ENCODE assay signal across 35 cellular contexts in genomic region chr2:34126279-34126678, GRCh38.
DNase-seq lines count a peak whose midpoint lies in the region; ATAC-seq, FAIRE-seq and TF ChIP-seq lines count a peak whose summit lies in the region.
"Had no signal": no experiment of that assay in that cellular context is flagged by ENCODE, and none has a peak within 500 bp of the region (broad histone marks: within the 10 kb centered on the region; RNA-seq: fewer than 3 reads in every experiment).

No MANE protein-coding gene starts in this region.

- H3K4me1 ChIP-seq in HepG2 (ENCODE audit: insufficient read depth, low read length) (no peaks in the 10 kb centered on the region), right lobe of liver (no peaks in the 10 kb centered on the region), IMR-90 (ENCODE audit: control insufficient read depth, insufficient read depth, low read length) (no peaks in the 10 kb centered on the region)
- H3K4me1 ChIP-seq: A549, BE2C, Caco-2 had no signal

- no peak overlapping the region for H3K27ac ChIP-seq in HepG2 (ENCODE audit: extremely low read length, insufficient read depth, low read length)
- no peak overlapping the region for H3K27ac ChIP-seq in right lobe of liver
- no peak overlapping the region for H3K27ac ChIP-seq in IMR-90 (ENCODE audit: insufficient read depth, low read length)
- H3K27ac ChIP-seq: 22Rv1; A549; BLaER1; BLaER1 treated with 17β-estradiol and CSF1 and Interleukin-3, amounts not matched to agents 10 nM and 100 nM; C4-2B had no signal

- intact Hi-C loops in HepG2 (cut with micrococcal nuclease; ENCODE audit: unreplicated experiment): no loop called here
- intact Hi-C loops in right lobe of liver (cut with DNase I): no loop called here
- intact Hi-C loops in IMR-90 (cut with micrococcal nuclease): no loop called here

- no peaks in the 10 kb centered on the region for H3K27me3 ChIP-seq in HepG2 (ENCODE audit: control insufficient read depth in 1 of 2, insufficient read depth in 2 of 2, low read length in 2 of 2)
- H3K27me3 ChIP-seq in right lobe of liver: no peaks in the 10 kb centered on the region
- no peaks in the 10 kb centered on the region for H3K27me3 ChIP-seq in IMR-90 (ENCODE audit: control insufficient read depth, insufficient read depth, low read length)
- no peaks in the 10 kb centered on the region for H3K27me3 ChIP-seq in bronchial epithelial cell (ENCODE audit: control insufficient read depth, insufficient read depth, low read length)
- H3K27me3 ChIP-seq: BE2C; BLaER1; BLaER1 treated with 17β-estradiol and CSF1 and Interleukin-3, amounts not matched to agents 10 nM and 100 nM had no signal

- H3K9ac ChIP-seq in HepG2 (ENCODE audit: insufficient read depth, low read depth, low read length) (no peak overlapping the region), IMR-90 (ENCODE audit: low read depth, low read length) (no peak overlapping the region)
- H3K9ac ChIP-seq: BLaER1; BLaER1 treated with 17β-estradiol and CSF1 and Interleukin-3, amounts not matched to agents 10 nM and 100 nM had no signal

- H3K18ac ChIP-seq in IMR-90 (ENCODE audit: low read depth, low read length): no peak overlapping the region

- TF ChIP-seq RAD21 in HepG2 (CRISPR knock-in tag; IDR thresholded peaks at IDR 0.05) (no peak), IMR-90 (IDR thresholded peaks at IDR 0.05; ENCODE audit: low read length) (no peak)

- no peak for DNase-seq in HepG2 (ENCODE audit: low spot score)
- no peak for DNase-seq in right lobe of liver
- no peak for DNase-seq in IMR-90
- DNase-seq in bronchial epithelial cell (ENCODE audit: low read depth): peak; percentile 28
- peak; percentile 46 for DNase-seq in epithelial cell of esophagus (ENCODE audit: low read depth)
- DNase-seq in NCI-H2029 treated with DMSO at 0.1 percent for 48 hours (lab: John Stamatoyannopoulos, UW): no peak
- no peak for DNase-seq in NCI-H345 (lab: John Stamatoyannopoulos, UW)
- DNase-seq: 8988T; ACHN; AML-193; BE2C; C1 segment of cervical spinal cord; Caco-2; Calu3; CD4-positive, alpha-beta memory T cell; CD4-positive, alpha-beta T cell; CD4-positive, CD25-positive, alpha-beta regulatory T cell; CD8-positive, alpha-beta memory T cell; CD8-positive, alpha-beta T cell; COR-L47; DMS 273 treated with DMSO at 0.1 percent for 48 hours; DMS153; DMS53; DMS79; DMS79 treated with DMSO at 0.1 percent for 48 hours; DND-41; EL had no signal

- H4K91ac ChIP-seq in IMR-90 (ENCODE audit: insufficient read depth, low read depth, low read length): no peak overlapping the region

- H3K4me2 ChIP-seq in HepG2 (ENCODE audit: low read depth, low read length) (no peak overlapping the region), IMR-90 (ENCODE audit: low read depth, low read length) (no peak overlapping the region)
- H3K4me2 ChIP-seq: A549, BLaER1 had no signal

- no peak overlapping the region for H3K56ac ChIP-seq in IMR-90 (ENCODE audit: extremely low read depth, insufficient read depth, low read length)

- FAIRE-seq in HepG2 (lab: Jason Lieb, UNC) (no peak), bronchial epithelial cell (lab: Jason Lieb, UNC) (no peak)
- FAIRE-seq: A204.1, A549, D721Med had no signal

- H2AK5ac ChIP-seq in IMR-90 (ENCODE audit: low read depth, low read length): no peak overlapping the region

- H4K20me1 ChIP-seq in HepG2 (ENCODE audit: insufficient read depth, low read length): no peaks in the 10 kb centered on the region
- no peaks in the 10 kb centered on the region for H4K20me1 ChIP-seq in IMR-90 (ENCODE audit: insufficient read depth, low read length)
- H4K20me1 ChIP-seq: BLaER1; BLaER1 treated with 17β-estradiol and CSF1 and Interleukin-3, amounts not matched to agents 10 nM and 100 nM had no signal

- ATAC-seq in HepG2 (no peak), right lobe of liver (no peak), IMR-90 (ENCODE audit: low read depth) (no peak), HG02852 (IDR thresholded peaks at IDR 0.05; ENCODE audit: unreplicated experiment) (no peak)
- ATAC-seq: A549; CD8-positive, alpha-beta T cell had no signal

- H2AK9ac ChIP-seq in IMR-90 (replicated peaks; ENCODE audit: low read depth, low read length, poor library complexity): no peak overlapping the region

- TF ChIP-seq EP300 in HepG2 (IDR thresholded peaks at IDR 0.05; ENCODE audit: low read depth in 2 of 2, low read length in 2 of 2) (no peak), HepG2 (CRISPR knock-in tag; IDR thresholded peaks at IDR 0.05; ENCODE audit: borderline replicate concordance) (no peak)

- TF ChIP-seq CTCF in HepG2 (CRISPR knock-in tag; IDR thresholded peaks at IDR 0.05) (no peak), right lobe of liver (IDR thresholded peaks at IDR 0.05) (no peak), IMR-90 (conservative IDR thresholded peaks at IDR 0.05; ENCODE audit: low read depth, low read length) (no peak), bronchial epithelial cell (IDR thresholded peaks at IDR 0.05; ENCODE audit: insufficient read depth, low read length, severe bottlenecking) (no peak), epithelial cell of esophagus (IDR thresholded peaks at IDR 0.05; ENCODE audit: insufficient read depth, low read depth, low read length, missing control alignments) (no peak)

- H3K36me3 ChIP-seq in HepG2 (replicated peaks in 1 of 2; ENCODE audit: control insufficient read depth in 1 of 2, insufficient read depth in 2 of 2, low read length in 2 of 2) (no peaks in the 10 kb centered on the region), right lobe of liver (no peaks in the 10 kb centered on the region), IMR-90 (ENCODE audit: control insufficient read depth, insufficient read depth, low read length) (no peaks in the 10 kb centered on the region), bronchial epithelial cell (ENCODE audit: control insufficient read depth, insufficient read depth, low read length) (no peaks in the 10 kb centered on the region)
- H3K36me3 ChIP-seq: BE2C; BLaER1; BLaER1 treated with 17β-estradiol and CSF1 and Interleukin-3, amounts not matched to agents 10 nM and 100 nM had no signal

- no peak overlapping the region for H2BK5ac ChIP-seq in IMR-90 (ENCODE audit: low read depth, low read length, poor library complexity, severe bottlenecking)

- no peak overlapping the region for H4K8ac ChIP-seq in IMR-90 (ENCODE audit: low read depth in 2 of 2, low read length in 2 of 2)

- no peak for TF ChIP-seq POLR2A in HepG2 (IDR thresholded peaks at IDR 0.05; ENCODE audit: insufficient read depth in 1 of 2, low read depth in 2 of 2, low read length in 2 of 2)
- TF ChIP-seq POLR2A in right lobe of liver (IDR thresholded peaks at IDR 0.05): no peak
- no peak for TF ChIP-seq POLR2A in IMR-90 (IDR thresholded peaks at IDR 0.05; ENCODE audit: low read depth, low read length)

- no peak overlapping the region for H3K4ac ChIP-seq in IMR-90 (ENCODE audit: low read depth, low read length)

- no peak overlapping the region for H2BK120ac ChIP-seq in IMR-90 (ENCODE audit: low read depth, low read length)

- H3K23ac ChIP-seq in IMR-90 (ENCODE audit: low read depth, low read length): no peak overlapping the region

- H2BK15ac ChIP-seq in IMR-90 (ENCODE audit: low read depth, low read length): no peak overlapping the region

- no peaks in the 10 kb centered on the region for H3K9me1 ChIP-seq in IMR-90 (ENCODE audit: insufficient read depth, low read length)

- 35% methylated on average over 4 of the region's 4 CpGs for WGBS in HepG2 (ENCODE audit: low lambda C conversion rate)
- WGBS in right lobe of liver (ENCODE audit: insufficient coverage, low coverage, low lambda C conversion rate, missing lambda C conversion rate): 78% methylated on average over 4 of the region's 4 CpGs
- no CpG with 5 or more reads among the region's 4 CpGs for WGBS in IMR-90 (ENCODE audit: extremely low coverage in 2 of 2, insufficient read length in 1 of 2), 2 experiments

- H2AFZ ChIP-seq in HepG2 (ENCODE audit: low read length): no peak overlapping the region
- H2AFZ ChIP-seq in IMR-90 (replicated peaks; ENCODE audit: low read length, poor library complexity): no peak overlapping the region

- dilution Hi-C loops in IMR-90 (cut with HindIII; ENCODE audit: low sequenced_read_pairs, unreplicated experiment): no loop called here

- no peak overlapping the region for H4K5ac ChIP-seq in IMR-90 (ENCODE audit: low read depth, low read length)

- H2BK20ac ChIP-seq in IMR-90 (ENCODE audit: low read depth, low read length): no peak overlapping the region

- CTCF ChIA-PET in HepG2 (lab: Yijun Ruan, JAX; ENCODE audit: low intra/inter-chr PET ratio, low total read pairs): no interaction called here
- CTCF ChIA-PET in IMR-90 (lab: Yijun Ruan, JAX): no interaction called here

- BruUV-seq in HepG2 (replicated peaks; lab: Mats Ljungman, UMichigan) (no TSS peak), IMR-90 (replicated peaks; lab: Mats Ljungman, UMichigan) (no TSS peak)

- POLR2A ChIA-PET in HepG2 (lab: Yijun Ruan, JAX): no interaction called here
- POLR2A ChIA-PET in IMR-90 (lab: Charles Lee; ENCODE audit: unreplicated experiment): no interaction called here

- H3K4me3 ChIP-seq in HepG2 (replicated peaks in 1 of 3; ENCODE audit: insufficient read depth in 1 of 3, low read depth in 2 of 3, low read length in 3 of 3): no peak overlapping the region
- no peak overlapping the region for H3K4me3 ChIP-seq in right lobe of liver
- H3K4me3 ChIP-seq in IMR-90 (ENCODE audit: insufficient read depth, low read depth, low read length): no peak overlapping the region
- no peak overlapping the region for H3K4me3 ChIP-seq in bronchial epithelial cell (ENCODE audit: low read depth, low read length)
- H3K4me3 ChIP-seq in epithelial cell of esophagus (ENCODE audit: low read length): no peak overlapping the region
- H3K4me3 ChIP-seq: A549; BLaER1; BLaER1 treated with 17β-estradiol and CSF1 and Interleukin-3, amounts not matched to agents 10 nM and 100 nM had no signal

- H3K79me1 ChIP-seq in IMR-90 (ENCODE audit: low read depth in 1 of 2, low read length in 2 of 2): no peaks in the 10 kb centered on the region

- H3K9me3 ChIP-seq in HepG2 (ENCODE audit: low read length) (peaks cover 83% of the 10 kb centered on the region), right lobe of liver (no peaks in the 10 kb centered on the region), IMR-90 (ENCODE audit: control insufficient read depth, insufficient read depth, low read length) (no peaks in the 10 kb centered on the region)
- H3K9me3 ChIP-seq: A549; BE2C; BLaER1; BLaER1 treated with 17β-estradiol and CSF1 and Interleukin-3, amounts not matched to agents 10 nM and 100 nM; Caco-2 had no signal

- H3K79me2 ChIP-seq in HepG2 (ENCODE audit: insufficient read depth, low read length): no peaks in the 10 kb centered on the region

- no peak overlapping the region for H3K14ac ChIP-seq in IMR-90 (replicated peaks; ENCODE audit: low read depth, low read length)

- in situ Hi-C loops in HepG2 (cut with HindIII; ENCODE audit: extremely low pct_ligation_motif_present, low pct_unique_long_range_greater_than_20kb): no loop called here
- in situ Hi-C loops in IMR-90 (cut with MboI; ENCODE audit: low sequenced_read_pairs): no loop called here

TF ChIP-seq in IMR-90, 13 proteins besides CTCF, POLR2A, EP300 and RAD21:
- TF ChIP-seq CEBPB (IDR thresholded peaks at IDR 0.05; ENCODE audit: low read depth, low read length) (peak; percentile 55), CHD1 (IDR thresholded peaks at IDR 0.05; ENCODE audit: low read depth, low read length) (no peak)

Comparison
In these comparisons a context has a peak if more than half of its experiments do, and no peak if none do; other contexts are left out.
1. DNase-seq: peak in bronchial epithelial cell (single experiment) and epithelial cell of esophagus (single experiment); none in HepG2 (single experiment), right lobe of liver (0 of 3), IMR-90 (single experiment), NCI-H2029 treated with DMSO at 0.1 percent for 48 hours (single experiment) and NCI-H345 (single experiment).